In the genomic region with DNA sequence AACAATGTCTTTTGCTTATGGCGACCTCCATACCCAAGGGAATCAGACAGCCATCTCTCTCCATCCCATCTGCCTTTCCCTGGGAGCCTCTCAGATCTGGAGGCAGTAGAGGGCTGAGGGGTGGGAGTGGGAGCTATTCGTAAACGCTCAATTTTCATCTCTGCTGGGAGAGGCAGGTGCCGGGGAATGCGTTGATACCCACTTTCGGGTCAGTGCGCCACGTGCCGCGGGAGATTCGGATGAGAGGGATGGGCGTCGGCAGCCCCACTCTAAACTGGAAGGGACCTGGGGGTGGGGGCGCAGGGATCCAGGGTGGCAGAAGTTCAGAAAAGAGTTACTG, we compare ENCODE assay signal across 13 cellular contexts. TPM values are rescaled to one million over a fixed set of nuclear protein-coding genes. Genes with fewer than 3 reads are reported as not detected.
DNase-seq lines count a peak whose midpoint lies in the region; ATAC-seq and TF ChIP-seq lines count a peak whose summit lies in the region.
"Had no signal": no experiment of that assay in that cellular context is flagged by ENCODE, and none has a peak within 500 bp of the region (broad histone marks: within the 10 kb centered on the region; RNA-seq: fewer than 3 reads in every experiment).

No MANE protein-coding gene starts in this region.

- H3K4me3 Mint-ChIP-seq in glutamatergic neuron (ENCODE audit: unreplicated experiment) = peak overlapping the region; percentile 85

- peak overlapping the region; percentile 48 for H3K27ac ChIP-seq in rectal smooth muscle tissue (ENCODE audit: low read depth, low read length)

- H3K4me1 Mint-ChIP-seq in glutamatergic neuron (ENCODE audit: low read depth, unreplicated experiment) = peaks cover 10% of the 10 kb centered on the region

- no peak for TF ChIP-seq CTCF in glutamatergic neuron (IDR thresholded peaks at IDR 0.05; ENCODE audit: partially characterized antibody, unreplicated experiment)

- DNase-seq in NCI-H1417 (lab: John Stamatoyannopoulos, UW) (peak in 2 of 3 experiments; percentile 16 to 41), NCI-H1417 treated with DMSO at 0.1 percent for 48 hours (lab: John Stamatoyannopoulos, UW) (no peak), NCI-H2171 (lab: John Stamatoyannopoulos, UW) (peak; percentile 55), glutamatergic neuron (no peak)
- DNase-seq: DMS153, NCI-H187 treated with DMSO at 0.1 percent for 48 hours had no signal

- no peaks in the 10 kb centered on the region for H3K36me3 Mint-ChIP-seq in glutamatergic neuron (ENCODE audit: unreplicated experiment)

- ATAC-seq in HG02970 (IDR thresholded peaks at IDR 0.05; ENCODE audit: low FRiP score, unreplicated experiment) (no peak), HG03095 (IDR thresholded peaks at IDR 0.05; ENCODE audit: unreplicated experiment) (no peak), GM21786 (IDR thresholded peaks at IDR 0.05; ENCODE audit: unreplicated experiment) (no peak)

- peaks cover 17% of the 10 kb centered on the region for H3K4me1 ChIP-seq in rectal smooth muscle tissue (ENCODE audit: control insufficient read depth, insufficient read depth, low read length)

- no peak overlapping the region for H3K9ac ChIP-seq in rectal smooth muscle tissue (ENCODE audit: low read length)

- peaks cover 13% of the 10 kb centered on the region for H3K27me3 Mint-ChIP-seq in glutamatergic neuron (ENCODE audit: unreplicated experiment)

- peaks cover 3% of the 10 kb centered on the region for H3K27me3 ChIP-seq in rectal smooth muscle tissue (ENCODE audit: control insufficient read depth, insufficient read depth, low read length)

- H3K4me3 ChIP-seq in rectal smooth muscle tissue (ENCODE audit: low read length) = peak overlapping the region; percentile 65

- peaks cover 3% of the 10 kb centered on the region for H3K9me3 Mint-ChIP-seq in glutamatergic neuron (ENCODE audit: unreplicated experiment)

- H3K27ac Mint-ChIP-seq in glutamatergic neuron (ENCODE audit: unreplicated experiment) = no peak overlapping the region

- H3K36me3 ChIP-seq in rectal smooth muscle tissue (ENCODE audit: control insufficient read depth, insufficient read depth, low read length) = no peaks in the 10 kb centered on the region

RNA-seq across cellular contexts. Expression of gene ADAMTS8, which starts 1.4 kb away (rescaled TPM):
- 0.32 TPM for total RNA-seq in glutamatergic neuron (ENCODE audit: unreplicated experiment)
- total RNA-seq: fibroblast of villous mesenchyme, lung microvascular endothelial cell, RPMI7951 had no signal

RNA-seq across cellular contexts. Expression of gene ADAMTS15, which starts 21.4 kb away (rescaled TPM):
- 0.20 TPM for total RNA-seq in glutamatergic neuron (ENCODE audit: unreplicated experiment)

Comparison
In these comparisons a context has a peak if more than half of its experiments do, and no peak if none do; other contexts are left out.
1. DNase-seq: peak in NCI-H1417 (2 of 3) and NCI-H2171 (single experiment); none in NCI-H1417 treated with DMSO at 0.1 percent for 48 hours (single experiment) and glutamatergic neuron (single experiment).